In the genomic region with DNA sequence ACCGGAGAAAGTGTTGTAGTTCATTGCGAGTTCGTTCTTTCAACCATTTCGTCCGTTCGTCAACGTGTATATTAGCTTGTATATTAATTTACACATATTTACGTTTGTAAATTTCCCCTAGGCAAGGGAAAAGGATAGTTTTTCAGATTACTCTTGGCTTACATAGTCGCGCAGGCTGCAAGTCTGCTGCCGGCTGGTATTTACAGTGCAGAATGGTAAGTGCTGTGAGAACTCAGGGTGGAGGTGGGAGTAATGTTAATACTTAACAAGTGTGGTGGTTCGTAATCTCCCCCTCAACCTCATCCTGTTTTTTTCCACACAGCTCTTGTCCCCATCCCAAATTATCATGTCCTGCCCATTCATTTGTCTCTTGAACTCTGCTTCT, we compare ENCODE assay signal across 8 cellular contexts. TPM values are rescaled to one million over a fixed set of nuclear protein-coding genes. Genes with fewer than 3 reads are reported as not detected.
DNase-seq lines count a peak whose midpoint lies in the region; ATAC-seq and TF ChIP-seq lines count a peak whose summit lies in the region.

No MANE protein-coding gene starts in this region.

- ATAC-seq in GM19324 (IDR thresholded peaks at IDR 0.05; ENCODE audit: low FRiP score, unreplicated experiment) (no peak), HG03571 (IDR thresholded peaks at IDR 0.05; ENCODE audit: unreplicated experiment) (no peak), GM18511 (IDR thresholded peaks at IDR 0.05; ENCODE audit: unreplicated experiment) (no peak)

- H4K5ac ChIP-seq in mesendoderm (ENCODE audit: low read length), result no peak overlapping the region

- H3K27me3 Mint-ChIP-seq in CD14-positive monocyte (ENCODE audit: low read depth in 3 of 3), result peaks cover 0 to 4% (median 3%) of the 10 kb centered on the region in 3 donors
- H3K27me3 Mint-ChIP-seq in IgD-negative memory B cell, result no peaks in the 10 kb centered on the region

- peak overlapping the region; percentile 97 for H3K9ac ChIP-seq in mesendoderm (ENCODE audit: low read length)

- H3K9me3 Mint-ChIP-seq in CD14-positive monocyte, result peaks cover 0 to 5% (median 3%) of the 10 kb centered on the region in 7 donors
- no peaks in the 10 kb centered on the region for H3K9me3 Mint-ChIP-seq in IgD-negative memory B cell

- peaks cover 41% of the 10 kb centered on the region for H3K79me2 ChIP-seq in mesendoderm (ENCODE audit: control insufficient read depth, insufficient read depth, low read length)

- H3K18ac ChIP-seq in mesendoderm (ENCODE audit: low read length), result no peak overlapping the region

- peak overlapping the region; percentile 98 for H3K56ac ChIP-seq in mesendoderm (ENCODE audit: low read length)

- H3K36me3 ChIP-seq in mesendoderm (ENCODE audit: control insufficient read depth, insufficient read depth, low read length), result no peaks in the 10 kb centered on the region

- DNase-seq in CD14-positive monocyte (ENCODE audit: low spot score) (no peak), cardiac fibroblast (ENCODE audit: low read depth in 2 of 2) (no peak), mesendoderm (no peak), SHP77 (lab: John Stamatoyannopoulos, UW) (no peak)

- H3K4me3 Mint-ChIP-seq in CD14-positive monocyte (peak overlapping the region; percentile 95 to 97), IgD-negative memory B cell (peak overlapping the region; percentile 93 to 99 (median 98))

- WGBS in mesendoderm (ENCODE audit: extremely low coverage, insufficient coverage, low lambda C conversion rate), result no CpG with 5 or more reads among the region's 12 CpGs

- H2AK5ac ChIP-seq in mesendoderm (ENCODE audit: low read length), result no peak overlapping the region

- peak overlapping the region; percentile 83 to 94 (median 88) for H3K27ac Mint-ChIP-seq in CD14-positive monocyte
- peak overlapping the region; percentile 95 to 98 (median 97) for H3K27ac Mint-ChIP-seq in IgD-negative memory B cell

- H4K8ac ChIP-seq in mesendoderm (ENCODE audit: low read depth, low read length), result no peak overlapping the region

- H3K79me1 ChIP-seq in mesendoderm (ENCODE audit: low read length), result peaks cover 19% of the 10 kb centered on the region

- peak overlapping the region; percentile 97 for H3K27ac ChIP-seq in mesendoderm (ENCODE audit: low read depth, low read length)

- intact Hi-C loops in CD14-positive monocyte (cut with micrococcal nuclease), result no loop called here

- peak overlapping the region; percentile 77 for H3K4me2 ChIP-seq in mesendoderm (ENCODE audit: low read length)

- H3K36me3 Mint-ChIP-seq in CD14-positive monocyte (peaks cover 0 to 3% of the 10 kb centered on the region in 2 donors), IgD-negative memory B cell (no peaks in the 10 kb centered on the region)

- no peak overlapping the region for H3K23ac ChIP-seq in mesendoderm (ENCODE audit: low read length)

- H2BK5ac ChIP-seq in mesendoderm (ENCODE audit: low read length), result no peak overlapping the region

- H3K4me3 ChIP-seq in cardiac fibroblast (replicated peaks in 1 of 2; ENCODE audit: low read depth in 2 of 2, low read length in 2 of 2), result peak overlapping the region; percentile 75 to 94
- H3K4me3 ChIP-seq in mesendoderm (ENCODE audit: low read length), result peak overlapping the region; percentile 96

- no peak overlapping the region for H2BK15ac ChIP-seq in mesendoderm (replicated peaks; ENCODE audit: low read depth)

- peaks cover 27% of the 10 kb centered on the region for H3K4me1 Mint-ChIP-seq in CD14-positive monocyte
- peaks cover 26 to 39% (median 28%) of the 10 kb centered on the region in 3 donors for H3K4me1 Mint-ChIP-seq in IgD-negative memory B cell

- H3K4me1 ChIP-seq in mesendoderm (ENCODE audit: control insufficient read depth, low read depth, low read length), result no peaks in the 10 kb centered on the region

- no peaks in the 10 kb centered on the region for H3K27me3 ChIP-seq in mesendoderm (ENCODE audit: insufficient read depth, low read length, poor library complexity)

- H3K4ac ChIP-seq in mesendoderm (ENCODE audit: low read depth, low read length), result no peak overlapping the region

- TF ChIP-seq CTCF in CD14-positive monocyte (IDR thresholded peaks at IDR 0.05) (no peak), cardiac fibroblast (IDR thresholded peaks at IDR 0.05; ENCODE audit: low read depth, low read length) (no peak)

- no peak overlapping the region for H2BK120ac ChIP-seq in mesendoderm (ENCODE audit: low read depth, low read length)

RNA-seq across cellular contexts. Expression of a gene that starts 0.8 kb away (rescaled TPM):
- polyA plus RNA-seq in CD14-positive monocyte (under 1 TPM; 0.41 to 0.69 TPM), IgD-negative memory B cell (2.1 TPM)
- 55.1 TPM for polyA plus RNA-seq in mesendoderm (2013, experiment 1 of 2)
- 55.9 TPM for polyA plus RNA-seq in mesendoderm (2013, experiment 2 of 2)
